In genomic region chr4:17736484-17736883, GRCh38 we compare ENCODE assay signal across 38 cellular contexts. TPM values are rescaled to one million over a fixed set of nuclear protein-coding genes. Genes with fewer than 3 reads are reported as not detected.
"Had no signal": no experiment of that assay in that cellular context is flagged by ENCODE, and none has a peak within 500 bp of the region (broad histone marks: within the 10 kb centered on the region; RNA-seq: fewer than 3 reads in every experiment).

No MANE protein-coding gene starts in this region.

- ATAC-seq: activated CD8-positive, alpha-beta T cell treated with anti-CD3 and anti-CD28 coated beads for 36 hours; activated naive CD4-positive, alpha-beta T cell treated with anti-CD3 and anti-CD28 coated beads, Interleukin-2, amount 50 U/mL, for 72 hours; activated T-cell treated with anti-CD3 and anti-CD28 coated beads, Interleukin-2, amount 50 U/mL, for 4 hours; activated T-cell treated with anti-CD3 and anti-CD28 coated beads, Interleukin-2, amount 50 U/mL, for 72 hours; activated T-helper 17 cell treated with anti-CD3 and anti-CD28 coated beads, Interleukin-2, amount 50 U/mL, for 72 hours; body of pancreas had no signal

- H3K27me3 Mint-ChIP-seq: activated CD4-positive, alpha-beta memory T cell treated with anti-CD3 and anti-CD28 coated beads for 36 hours; activated CD8-positive, alpha-beta T cell treated with anti-CD3 and anti-CD28 coated beads for 36 hours; activated naive CD8-positive, alpha-beta T cell treated with anti-CD3 and anti-CD28 coated beads for 36 hours had no signal

- H3K4me3 Mint-ChIP-seq: activated B cell treated with CpG ODN at 0.5 μM for 24 hours; activated CD4-positive, alpha-beta memory T cell treated with anti-CD3 and anti-CD28 coated beads for 36 hours; activated CD4-positive, alpha-beta T cell treated with anti-CD3 and anti-CD28 coated beads, Interleukin-2, amount 10 ng/mL, durations not matched to agents 24 days and 14 days; activated CD8-positive, alpha-beta T cell treated with anti-CD3 and anti-CD28 coated beads for 36 hours; activated naive CD4-positive, alpha-beta T cell treated with anti-CD3 and anti-CD28 coated beads for 36 hours; activated naive CD8-positive, alpha-beta T cell treated with anti-CD3 and anti-CD28 coated beads for 36 hours; activated T-cell treated with anti-CD3 and anti-CD28 coated beads, Interleukin-2, amount 50 U/mL, for 4 hours; activated T-cell treated with anti-CD3 and anti-CD28 coated beads, Interleukin-2, amount 50 U/mL, for 72 hours; activated T-helper 1 cell treated with anti-CD3 and anti-CD28 coated beads, Interleukin-12 subunit alpha, Interleukin-12 subunit beta, Interleukin-2, Interleukin-4 antibody, amounts not matched to agents 30 ng/mL and 10 ng/mL and 1 ng/mL, durations not matched to agents 14 hours and 24 hours and 36 hours; activated T-helper 17 cell treated with anti-CD3 and anti-CD28 coated beads, Interleukin-2, amount 50 U/mL, for 72 hours; T-helper 1 cell treated with Interleukin-12 subunit alpha and Interleukin-12 subunit beta and Interleukin-4 antibody, amounts not matched to agents 30 μg/mL and 1 μg/mL, for 36 hours; T-helper 2 cell treated with Interferon-gamma antibody and Interleukin-4, amounts not matched to agents 5 μg/mL and 100 μg/mL, for 36 hours had no signal

- DNase-seq: activated B cell treated with CpG ODN at 0.5 μM for 24 hours; activated CD4-positive, alpha-beta memory T cell treated with anti-CD3 and anti-CD28 coated beads for 36 hours; activated CD4-positive, alpha-beta T cell treated with anti-CD3 and anti-CD28 coated beads for 4 hours; activated CD4-positive, alpha-beta T cell treated with anti-CD3 and anti-CD28 coated beads, Interleukin-2, amount 10 ng/mL, durations not matched to agents 24 days and 14 days; activated CD4-positive, alpha-beta T cell treated with anti-CD3 and anti-CD28 coated beads, Interleukin-2, amount 50 U/mL, for 1 hour; activated CD4-positive, alpha-beta T cell treated with anti-CD3 and anti-CD28 coated beads, Interleukin-2, amount 50 U/mL, for 4 hours; activated CD4-positive, CD25-positive, alpha-beta regulatory T cell treated with anti-CD3 and anti-CD28 coated beads, Interleukin-2, amount 50 U/mL, for 72 hours; activated CD8-positive, alpha-beta memory T cell treated with anti-CD3 and anti-CD28 coated beads, Interleukin-2, amount 50 U/mL, for 4 hours; activated CD8-positive, alpha-beta T cell treated with anti-CD3 and anti-CD28 coated beads for 36 hours; activated effector memory CD4-positive, alpha-beta T cell treated with anti-CD3 and anti-CD28 coated beads, Interleukin-2, amount 50 U/mL, for 16 hours; activated gamma-delta T cell treated with Interleukin-2 at 50 U/mL for 16 hours; activated naive CD4-positive, alpha-beta T cell; activated naive CD4-positive, alpha-beta T cell treated with anti-CD3 and anti-CD28 coated beads for 36 hours; activated naive CD4-positive, alpha-beta T cell treated with anti-CD3 and anti-CD28 coated beads, Interleukin-2, amount 50 U/mL, for 16 hours; activated naive CD8-positive, alpha-beta T cell treated with anti-CD3 and anti-CD28 coated beads for 36 hours; activated T-cell treated with anti-CD3 and anti-CD28 coated beads for 4 hours; activated T-cell treated with anti-CD3 and anti-CD28 coated beads, Interleukin-2, amount 50 U/mL, for 1 hour; activated T-cell treated with anti-CD3 and anti-CD28 coated beads, Interleukin-2, amount 50 U/mL, for 4 hours; activated T-cell treated with anti-CD3 and anti-CD28 coated beads, Interleukin-2, amount 50 U/mL, for 72 hours; adrenal gland; amniotic stem cell; aorta; body of pancreas; brain microvascular endothelial cell; central memory CD4-positive, alpha-beta T cell; T-helper 2 cell; T-helper 9 cell; WERI-Rb-1 had no signal

- H3K27ac ChIP-seq: adrenal gland, body of pancreas, brain microvascular endothelial cell, breast epithelium, WERI-Rb-1 had no signal

- H3K4me1 ChIP-seq: adrenal gland, body of pancreas, breast epithelium had no signal

- FAIRE-seq: astrocyte, colon, TTC549 had no signal

- H3K4me3 ChIP-seq: adrenal gland, body of pancreas, breast epithelium had no signal

- H3K27ac Mint-ChIP-seq: activated B cell treated with CpG ODN at 0.5 μM for 24 hours; activated CD4-positive, alpha-beta memory T cell treated with anti-CD3 and anti-CD28 coated beads for 36 hours; activated CD4-positive, alpha-beta T cell treated with anti-CD3 and anti-CD28 coated beads, Interleukin-2, amount 10 ng/mL, durations not matched to agents 24 days and 14 days; activated CD8-positive, alpha-beta T cell treated with anti-CD3 and anti-CD28 coated beads for 36 hours; activated naive CD4-positive, alpha-beta T cell treated with anti-CD3 and anti-CD28 coated beads for 36 hours; activated naive CD4-positive, alpha-beta T cell treated with anti-CD3 and anti-CD28 coated beads, Interleukin-2, amount 50 U/mL, for 72 hours; activated naive CD8-positive, alpha-beta T cell treated with anti-CD3 and anti-CD28 coated beads for 36 hours; activated T-cell treated with anti-CD3 and anti-CD28 coated beads, Interleukin-2, amount 50 U/mL, for 72 hours; activated T-helper 1 cell treated with anti-CD3 and anti-CD28 coated beads, Interleukin-12 subunit alpha, Interleukin-12 subunit beta, Interleukin-2, Interleukin-4 antibody, amounts not matched to agents 30 ng/mL and 10 ng/mL and 1 ng/mL, durations not matched to agents 14 hours and 24 hours and 36 hours; activated T-helper 17 cell treated with anti-CD3 and anti-CD28 coated beads, Interleukin-2, amount 50 U/mL, for 72 hours; T-helper 1 cell treated with Interleukin-12 subunit alpha and Interleukin-12 subunit beta and Interleukin-4 antibody, amounts not matched to agents 30 μg/mL and 1 μg/mL, for 36 hours; T-helper 2 cell treated with Interferon-gamma antibody and Interleukin-4, amounts not matched to agents 5 μg/mL and 100 μg/mL, for 36 hours had no signal

- H3K36me3 ChIP-seq: adrenal gland, brain microvascular endothelial cell, breast epithelium, WERI-Rb-1 had no signal

- H3K9me3 Mint-ChIP-seq: activated B cell treated with CpG ODN at 0.5 μM for 24 hours; activated CD4-positive, alpha-beta memory T cell treated with anti-CD3 and anti-CD28 coated beads for 36 hours; activated CD4-positive, alpha-beta T cell treated with anti-CD3 and anti-CD28 coated beads, Interleukin-2, amount 10 ng/mL, durations not matched to agents 24 days and 14 days; activated CD8-positive, alpha-beta T cell treated with anti-CD3 and anti-CD28 coated beads for 36 hours; activated naive CD4-positive, alpha-beta T cell treated with anti-CD3 and anti-CD28 coated beads for 36 hours; activated T-cell treated with anti-CD3 and anti-CD28 coated beads, Interleukin-2, amount 50 U/mL, for 4 hours; activated T-helper 1 cell treated with anti-CD3 and anti-CD28 coated beads, Interleukin-12 subunit alpha, Interleukin-12 subunit beta, Interleukin-2, Interleukin-4 antibody, amounts not matched to agents 30 ng/mL and 10 ng/mL and 1 ng/mL, durations not matched to agents 14 hours and 24 hours and 36 hours; activated T-helper 17 cell treated with anti-CD3 and anti-CD28 coated beads, Interleukin-2, amount 50 U/mL, for 72 hours; T-helper 2 cell treated with Interferon-gamma antibody and Interleukin-4, amounts not matched to agents 5 μg/mL and 100 μg/mL, for 36 hours had no signal

- H3K36me3 Mint-ChIP-seq: activated CD4-positive, alpha-beta memory T cell treated with anti-CD3 and anti-CD28 coated beads for 36 hours; activated naive CD4-positive, alpha-beta T cell treated with anti-CD3 and anti-CD28 coated beads, Interleukin-2, amount 50 U/mL, for 72 hours; activated naive CD8-positive, alpha-beta T cell treated with anti-CD3 and anti-CD28 coated beads for 36 hours had no signal

- H3K4me1 Mint-ChIP-seq: activated B cell treated with CpG ODN at 0.5 μM for 24 hours; activated CD4-positive, alpha-beta T cell treated with anti-CD3 and anti-CD28 coated beads, Interleukin-2, amount 10 ng/mL, durations not matched to agents 24 days and 14 days; activated naive CD8-positive, alpha-beta T cell treated with anti-CD3 and anti-CD28 coated beads for 36 hours; activated T-helper 17 cell treated with anti-CD3 and anti-CD28 coated beads, Interleukin-2, amount 50 U/mL, for 72 hours had no signal

- H3K9me3 ChIP-seq: adrenal gland, body of pancreas had no signal

RNA-seq across cellular contexts. Expression of gene FAM184B, which starts 44.9 kb away (rescaled TPM):
- total RNA-seq: activated CD4-positive, alpha-beta memory T cell treated with anti-CD3 and anti-CD28 coated beads for 36 hours; activated CD4-positive, alpha-beta T cell treated with anti-CD3 and anti-CD28 coated beads, Interleukin-2, amount 10 ng/mL, durations not matched to agents 24 days and 14 days; activated CD8-positive, alpha-beta memory T cell treated with anti-CD3 and anti-CD28 coated beads for 36 hours; activated naive CD4-positive, alpha-beta T cell treated with anti-CD3 and anti-CD28 coated beads for 36 hours; activated naive CD4-positive, alpha-beta T cell treated with anti-CD3 and anti-CD28 coated beads, Interleukin-2, amount 50 U/mL, for 72 hours; activated T-cell treated with anti-CD3 and anti-CD28 coated beads, Interleukin-2, amount 50 U/mL, for 72 hours; activated T-helper 1 cell treated with anti-CD3 and anti-CD28 coated beads, Interleukin-12 subunit alpha, Interleukin-12 subunit beta, Interleukin-2, Interleukin-4 antibody, amounts not matched to agents 30 ng/mL and 10 ng/mL and 1 ng/mL, durations not matched to agents 14 hours and 24 hours and 36 hours; activated T-helper 17 cell treated with anti-CD3 and anti-CD28 coated beads, Interleukin-2, amount 50 U/mL, for 72 hours; aorta; body of pancreas had no signal
